ENCODE assay signal across 24 cellular contexts in genomic region chr13:42322806-42323205, GRCh38.
"Had no signal": no experiment of that assay in that cellular context is flagged by ENCODE, and none has a peak within 500 bp of the region (broad histone marks: within the 10 kb centered on the region; RNA-seq: fewer than 3 reads in every experiment).

No MANE protein-coding gene starts in this region.

- H3K4me2 ChIP-seq: hepatocyte had no signal

- H3K27ac ChIP-seq: colonic mucosa, epithelial cell of prostate, esophagus squamous epithelium, foreskin keratinocyte, gastroesophageal sphincter, heart left ventricle, hepatocyte, left lung, lower lobe of right lung had no signal

- H3K36me3 ChIP-seq: colonic mucosa, left lung had no signal

- FAIRE-seq: frontal cortex had no signal

- DNase-seq: colonic mucosa; cortex of kidney; effector CD8-positive, alpha-beta T cell; effector memory CD8-positive, alpha-beta T cell; endodermal cell; erythroblast; esophagus squamous epithelium; foreskin keratinocyte; heart left ventricle; hypothalamus; immature natural killer cell; islet precursor cell; left cardiac atrium; left lung; left ventricle myocardium superior; lower lobe of right lung; mucosa of descending colon; naive B cell; naive thymus-derived CD8-positive, alpha-beta T cell had no signal

- H3K9me3 ChIP-seq: colonic mucosa, esophagus squamous epithelium, gastroesophageal sphincter, heart left ventricle, left lung, lower lobe of right lung, mucosa of descending colon had no signal

- H3K4me3 ChIP-seq: colonic mucosa, esophagus squamous epithelium, gastroesophageal sphincter, heart left ventricle, hepatocyte, left lung, lower lobe of right lung, mucosa of descending colon had no signal

- H3K4me1 ChIP-seq: colonic mucosa, esophagus squamous epithelium, foreskin keratinocyte, gastroesophageal sphincter, heart left ventricle, left lung, lower lobe of right lung had no signal

- H3K27me3 ChIP-seq: colonic mucosa, esophagus squamous epithelium, foreskin keratinocyte, gastroesophageal sphincter, heart left ventricle, hepatocyte, left lung had no signal

- ATAC-seq: effector memory CD8-positive, alpha-beta T cell; esophagus mucosa; foreskin keratinocyte; gastroesophageal sphincter; heart left ventricle; left cardiac atrium; left lung; left ventricle myocardium superior; lower lobe of right lung; mucosa of descending colon; naive thymus-derived CD8-positive, alpha-beta T cell had no signal
